30 cellular contexts compared by ENCODE assay signal in genomic region chr19:9130965-9131364, GRCh38. TPM values are rescaled to one million over a fixed set of nuclear protein-coding genes. Genes with fewer than 3 reads are reported as not detected.
DNase-seq lines count a peak whose midpoint lies in the region; ATAC-seq and TF ChIP-seq lines count a peak whose summit lies in the region.
"Had no signal": no experiment of that assay in that cellular context is flagged by ENCODE, and none has a peak within 500 bp of the region (broad histone marks: within the 10 kb centered on the region; RNA-seq: fewer than 3 reads in every experiment).

No MANE protein-coding gene starts in this region.

- TF ChIP-seq CTCF in GM12865 (IDR thresholded peaks at IDR 0.05; ENCODE audit: insufficient read depth, low read depth, low read length, missing control alignments) (no peak), OCI-LY3 (IDR thresholded peaks at IDR 0.05; ENCODE audit: low read depth, low read length) (no peak)

- no peaks in the 10 kb centered on the region for H3K9me3 ChIP-seq in Karpas-422 (ENCODE audit: low read length)
- H3K9me3 ChIP-seq in OCI-LY3 (ENCODE audit: insufficient read depth, low read length), result no peaks in the 10 kb centered on the region
- H3K9me3 ChIP-seq: heart right ventricle, sigmoid colon, SK-N-SH had no signal

- ATAC-seq in GM21737 (IDR thresholded peaks at IDR 0.05; ENCODE audit: unreplicated experiment), result no peak
- no peak for ATAC-seq in GM19395 (IDR thresholded peaks at IDR 0.05; ENCODE audit: unreplicated experiment)
- no peak for ATAC-seq in HG03439 (IDR thresholded peaks at IDR 0.05; ENCODE audit: unreplicated experiment)
- ATAC-seq: activated naive CD4-positive, alpha-beta T cell treated with anti-CD3 and anti-CD28 coated beads, Interleukin-2, amount 50 U/mL, for 72 hours; heart right ventricle; HepG2; left lobe of liver had no signal

- H2AFZ ChIP-seq in Karpas-422 (ENCODE audit: low read length) (no peak overlapping the region), OCI-LY3 (ENCODE audit: low read depth, low read length) (no peak overlapping the region)

- H3K27ac ChIP-seq in Karpas-422 (ENCODE audit: low read length) (no peak overlapping the region), OCI-LY3 (ENCODE audit: low read length) (no peak overlapping the region)
- H3K27ac ChIP-seq: heart right ventricle, HL-60, sigmoid colon had no signal

- DNase-seq in GM12865 (ENCODE audit: low read depth) (peak; percentile 5), Karpas-422 (peak; percentile 51), medulla oblongata (ENCODE audit: extremely low spot score) (peak; percentile 13), D341Med (ENCODE audit: low spot score) (no peak)
- DNase-seq: activated CD4-positive, CD25-positive, alpha-beta regulatory T cell treated with anti-CD3 and anti-CD28 coated beads, Interleukin-2, amount 50 U/mL, for 72 hours; COR-L47; DMS79 treated with DMSO at 0.1 percent for 48 hours; GOT3; heart right ventricle; immature natural killer cell; NCI-H1694; NCI-H774; sigmoid colon; SK-N-SH; stimulated activated CD4-positive, alpha-beta T cell treated with anti-CD3 and anti-CD28 coated beads, Interleukin-15, amount 100 ng/mL, for 24 hours; T-helper 9 cell; trophoblast cell had no signal

- H3K9ac ChIP-seq in Karpas-422 (ENCODE audit: low read length), result no peak overlapping the region
- H3K9ac ChIP-seq in OCI-LY3 (ENCODE audit: low read length), result no peak overlapping the region
- H3K9ac ChIP-seq: SK-N-SH had no signal

- H4K20me1 ChIP-seq in Karpas-422 (ENCODE audit: insufficient read depth, low read depth, low read length) (no peaks in the 10 kb centered on the region), OCI-LY3 (ENCODE audit: insufficient read depth, low read length) (no peaks in the 10 kb centered on the region)

- H3K79me2 ChIP-seq in Karpas-422 (ENCODE audit: low read length) (no peaks in the 10 kb centered on the region), OCI-LY3 (ENCODE audit: low read length) (no peaks in the 10 kb centered on the region)

- H3K4me2 ChIP-seq in Karpas-422 (ENCODE audit: low read depth, low read length, poor library complexity, severe bottlenecking) (no peak overlapping the region), OCI-LY3 (ENCODE audit: low read length) (peak overlapping the region; percentile 29; the same call in 1 of the 2 replicates)
- H3K4me2 ChIP-seq: SK-N-SH had no signal

- H3K27me3 ChIP-seq in Karpas-422 (ENCODE audit: low read length) (no peaks in the 10 kb centered on the region), OCI-LY3 (ENCODE audit: low read depth, low read length) (no peaks in the 10 kb centered on the region)

- H3K36me3 ChIP-seq in Karpas-422 (ENCODE audit: insufficient read depth, low read length) (no peaks in the 10 kb centered on the region), OCI-LY3 (replicated peaks; ENCODE audit: low read depth, low read length) (no peaks in the 10 kb centered on the region)
- H3K36me3 ChIP-seq: heart right ventricle, sigmoid colon had no signal

- no peaks in the 10 kb centered on the region for H3K9me2 ChIP-seq in Karpas-422 (replicated peaks; ENCODE audit: insufficient read depth, low read length)
- H3K9me2 ChIP-seq: SK-N-SH had no signal

- no peak overlapping the region for H3K4me3 ChIP-seq in GM12865 (ENCODE audit: low read depth, low read length)
- H3K4me3 ChIP-seq in Karpas-422 (ENCODE audit: low read length), result no peak overlapping the region
- no peak overlapping the region for H3K4me3 ChIP-seq in OCI-LY3 (ENCODE audit: low read length)
- H3K4me3 ChIP-seq: heart right ventricle, sigmoid colon had no signal

- H3K4me1 ChIP-seq in Karpas-422 (ENCODE audit: low read length) (no peaks in the 10 kb centered on the region), OCI-LY3 (ENCODE audit: low read length) (peaks cover 10% of the 10 kb centered on the region)
- H3K4me1 ChIP-seq: heart right ventricle, sigmoid colon had no signal

RNA-seq across cellular contexts. Expression of gene OR7G3, which starts 4.2 kb away (rescaled TPM):
- total RNA-seq in Karpas-422 (2014; rRNA removed; shearing (Covaris generic); ENCODE audit: low replicate concordance), result not detected in 2 replicates
- total RNA-seq: activated naive CD4-positive, alpha-beta T cell treated with anti-CD3 and anti-CD28 coated beads, Interleukin-2, amount 50 U/mL, for 72 hours; activated T-helper 1 cell treated with anti-CD3 and anti-CD28 coated beads, Interleukin-12 subunit alpha, Interleukin-12 subunit beta, Interleukin-2, Interleukin-4 antibody, amounts not matched to agents 30 ng/mL and 10 ng/mL and 1 ng/mL, durations not matched to agents 14 hours and 24 hours and 36 hours; heart right ventricle; HepG2; left lobe of liver; MCF 10A; mononuclear cell; neural crest cell; posterior vena cava; sigmoid colon had no signal

RNA-seq across cellular contexts. Expression of gene ZNF317, which starts 9.2 kb away (rescaled TPM):
- total RNA-seq in Karpas-422 (2014; rRNA removed; shearing (Covaris generic); ENCODE audit: low replicate concordance), result 26.6 and 48.1 TPM in 2 replicates

RNA-seq across cellular contexts. Expression of gene OR7G1, which starts 15.4 kb away (rescaled TPM):
- not detected in 2 replicates for total RNA-seq in Karpas-422 (2014; rRNA removed; shearing (Covaris generic); ENCODE audit: low replicate concordance)
- total RNA-seq: activated naive CD4-positive, alpha-beta T cell treated with anti-CD3 and anti-CD28 coated beads, Interleukin-2, amount 50 U/mL, for 72 hours; activated T-helper 1 cell treated with anti-CD3 and anti-CD28 coated beads, Interleukin-12 subunit alpha, Interleukin-12 subunit beta, Interleukin-2, Interleukin-4 antibody, amounts not matched to agents 30 ng/mL and 10 ng/mL and 1 ng/mL, durations not matched to agents 14 hours and 24 hours and 36 hours; heart right ventricle; HepG2; left lobe of liver; MCF 10A; mononuclear cell; neural crest cell; posterior vena cava; sigmoid colon had no signal

RNA-seq across cellular contexts. Expression of gene OR7G2, which starts 23.7 kb away (rescaled TPM):
- total RNA-seq in Karpas-422 (2014; rRNA removed; shearing (Covaris generic); ENCODE audit: low replicate concordance), result not detected in 2 replicates
- total RNA-seq: activated naive CD4-positive, alpha-beta T cell treated with anti-CD3 and anti-CD28 coated beads, Interleukin-2, amount 50 U/mL, for 72 hours; activated T-helper 1 cell treated with anti-CD3 and anti-CD28 coated beads, Interleukin-12 subunit alpha, Interleukin-12 subunit beta, Interleukin-2, Interleukin-4 antibody, amounts not matched to agents 30 ng/mL and 10 ng/mL and 1 ng/mL, durations not matched to agents 14 hours and 24 hours and 36 hours; heart right ventricle; HepG2; left lobe of liver; MCF 10A; mononuclear cell; neural crest cell; posterior vena cava; sigmoid colon had no signal

RNA-seq across cellular contexts. Expression of gene OR1M1, which starts 44.1 kb away (rescaled TPM):
- not detected in 2 replicates for total RNA-seq in Karpas-422 (2014; rRNA removed; shearing (Covaris generic); ENCODE audit: low replicate concordance)
- total RNA-seq: activated naive CD4-positive, alpha-beta T cell treated with anti-CD3 and anti-CD28 coated beads, Interleukin-2, amount 50 U/mL, for 72 hours; activated T-helper 1 cell treated with anti-CD3 and anti-CD28 coated beads, Interleukin-12 subunit alpha, Interleukin-12 subunit beta, Interleukin-2, Interleukin-4 antibody, amounts not matched to agents 30 ng/mL and 10 ng/mL and 1 ng/mL, durations not matched to agents 14 hours and 24 hours and 36 hours; heart right ventricle; HepG2; left lobe of liver; MCF 10A; mononuclear cell; neural crest cell; posterior vena cava; sigmoid colon had no signal
